Comparison of ENCODE assay signal across 8 cellular contexts in the genomic region with DNA sequence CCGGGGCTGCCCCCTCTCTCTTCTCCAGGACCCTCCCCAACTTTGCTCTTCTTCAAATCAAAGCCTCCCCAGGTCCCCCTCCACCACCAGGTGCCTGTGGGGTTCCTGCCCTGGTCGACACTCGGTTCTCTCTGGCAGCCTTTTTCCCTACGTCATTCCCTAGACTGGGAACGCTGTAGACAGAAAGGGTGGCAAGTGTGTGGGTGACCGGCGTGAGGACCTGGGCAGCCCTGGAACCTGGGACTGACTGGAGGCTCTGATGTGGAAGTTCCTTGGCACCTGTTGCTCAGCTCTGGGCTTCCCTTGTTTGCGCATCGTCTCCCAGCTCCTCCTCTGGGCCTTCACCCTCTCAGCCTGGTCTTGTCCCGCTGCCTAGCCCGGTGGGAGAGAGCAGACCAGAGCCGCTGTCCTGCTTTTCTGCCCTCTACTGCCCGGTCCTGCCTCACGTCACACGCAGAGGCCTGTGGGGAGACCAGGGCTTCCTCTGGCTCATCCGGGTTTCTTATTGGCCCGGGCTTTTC. TPM values are rescaled to one million over a fixed set of nuclear protein-coding genes. Genes with fewer than 3 reads are reported as not detected.
DNase-seq lines count a peak whose midpoint lies in the region; ATAC-seq, FAIRE-seq and TF ChIP-seq lines count a peak whose summit lies in the region.

No MANE protein-coding gene starts in this region.

- H3K4me3 ChIP-seq in SK-N-SH (ENCODE audit: low read depth in 2 of 2, low read length in 1 of 2) (peak overlapping the region; percentile 64 to 69), SU-DHL-6 (ENCODE audit: insufficient read depth, low read length, poor library complexity, severe bottlenecking) (peak overlapping the region; percentile 87), fibroblast of mammary gland (ENCODE audit: control insufficient read depth, low read depth, low read length) (peak overlapping the region; percentile 75), small intestine (ENCODE audit: low read depth in 1 of 2, low read length in 2 of 2) (peak overlapping the region in 1 of 2 donors; percentile 65)

- H3F3A ChIP-seq in SK-N-SH (replicated peaks; ENCODE audit: insufficient read depth) (peaks cover 9% of the 10 kb centered on the region), SU-DHL-6 (ENCODE audit: insufficient read depth) (peaks cover 34% of the 10 kb centered on the region)

- DNase-seq in SK-N-SH (peak; percentile 36), fibroblast of mammary gland (ENCODE audit: low read depth) (no peak), small intestine (no peak), G401 (ENCODE audit: low spot score) (no peak), hippocampal formation (lab: John Stamatoyannopoulos, UW) (no peak), H54 (ENCODE audit: insufficient read length, low spot score) (no peak)

- peaks cover under 1% of the 10 kb centered on the region; the same call in 1 of the 2 replicates for H4K20me1 ChIP-seq in SK-N-SH (ENCODE audit: insufficient read depth)
- H4K20me1 ChIP-seq in SU-DHL-6 (ENCODE audit: low read depth, low read length), result peaks cover 3% of the 10 kb centered on the region; the same call in 1 of the 2 replicates

- H3K9me3 ChIP-seq in SK-N-SH, result no peaks in the 10 kb centered on the region
- H3K9me3 ChIP-seq in SU-DHL-6 (ENCODE audit: insufficient read depth, low read length), result no peaks in the 10 kb centered on the region
- H3K9me3 ChIP-seq in small intestine (ENCODE audit: control insufficient read depth, low read depth), result no peaks in the 10 kb centered on the region

- ATAC-seq in SK-N-SH treated with all-trans-retinoic acid at 6 μM for 48 hours, result no peak

- H3K27ac ChIP-seq in SK-N-SH (ENCODE audit: low read depth in 2 of 2, low read length in 1 of 2) (peak overlapping the region in 1 of 2 experiments; percentile 21; a peak in 1 of 4 replicates), SU-DHL-6 (ENCODE audit: low read depth, low read length) (peak overlapping the region; percentile 93), small intestine (ENCODE audit: low read depth in 1 of 2, low read length in 1 of 2) (peak overlapping the region; percentile 69 to 97)

- no peak for TF ChIP-seq POLR2A in H54 (IDR thresholded peaks at IDR 0.05; ENCODE audit: low read depth, low read length)

- peak overlapping the region; percentile 74; the same call in 1 of the 2 replicates for H3K9ac ChIP-seq in SK-N-SH
- peak overlapping the region; percentile 97 for H3K9ac ChIP-seq in SU-DHL-6 (ENCODE audit: low read length)

- H3K36me3 ChIP-seq in SK-N-SH (replicated peaks in 1 of 2; ENCODE audit: control insufficient read depth in 1 of 2, insufficient read depth in 2 of 2, low read length in 1 of 2), result peaks cover 7 to 16% of the 10 kb centered on the region in 2 experiments
- H3K36me3 ChIP-seq in SU-DHL-6 (ENCODE audit: low read length), result peaks cover 14% of the 10 kb centered on the region
- H3K36me3 ChIP-seq in small intestine (ENCODE audit: control insufficient read depth in 2 of 2, insufficient read depth in 2 of 2, low read length in 2 of 2), result no peaks in the 10 kb centered on the region

- POLR2A ChIA-PET in SK-N-SH (lab: Yijun Ruan, JAX), result no interaction called here

- TF ChIP-seq EP300 in SK-N-SH (IDR thresholded peaks at IDR 0.05; ENCODE audit: borderline replicate concordance in 1 of 2, low read depth in 1 of 2, low read length in 1 of 2), result no peak

- peaks cover 22 to 44% of the 10 kb centered on the region in 2 experiments for H3K4me1 ChIP-seq in SK-N-SH (ENCODE audit: control insufficient read depth in 1 of 2, insufficient read depth in 2 of 2, low read depth in 1 of 2, low read length in 1 of 2)
- peaks cover 3 to 6% of the 10 kb centered on the region in 2 donors for H3K4me1 ChIP-seq in small intestine (ENCODE audit: control insufficient read depth in 2 of 2, insufficient read depth in 1 of 2, low read depth in 1 of 2, low read length in 1 of 2)

- TF ChIP-seq CTCF in SK-N-SH (IDR thresholded peaks at IDR 0.05) (no peak), SU-DHL-6 (IDR thresholded peaks at IDR 0.05; ENCODE audit: insufficient read depth, low read length, poor library complexity, severe bottlenecking) (no peak), fibroblast of mammary gland (conservative IDR thresholded peaks at IDR 0.05; ENCODE audit: control insufficient read depth, insufficient read depth, low read depth, low read length) (no peak)

- FAIRE-seq in small intestine (lab: Jason Lieb, UNC) (no peak), H54 (lab: Jason Lieb, UNC) (no peak)

- H3K79me2 ChIP-seq in SK-N-SH (ENCODE audit: insufficient read depth) (peaks cover 90% of the 10 kb centered on the region), SU-DHL-6 (ENCODE audit: insufficient read depth, low read length) (peaks cover 53% of the 10 kb centered on the region)

- no peaks in the 10 kb centered on the region for H3K9me2 ChIP-seq in SK-N-SH
- H3K9me2 ChIP-seq in SU-DHL-6 (replicated peaks; ENCODE audit: insufficient read depth, low read length), result no peaks in the 10 kb centered on the region

- CTCF ChIA-PET in SK-N-SH (lab: Yijun Ruan, JAX), result interaction anchor here (1.6 to 15.1 kb wide), 2 partner anchors 31 to 165 kb away, joined by 3 to 232 read pairs; no protein-coding TSS in a partner anchor

- peak overlapping the region; percentile 25; the same call in 1 of the 2 replicates for H2AFZ ChIP-seq in SK-N-SH (ENCODE audit: low read depth)
- no peak overlapping the region for H2AFZ ChIP-seq in SU-DHL-6 (ENCODE audit: low read depth, low read length, severe bottlenecking)

- 41% methylated on average over 16 of the region's 17 CpGs for WGBS in SK-N-SH (ENCODE audit: low lambda C conversion rate)
- WGBS in small intestine, 3 donors, result 44 to 58% (median 51%) methylated on average over 17 of the region's 17 CpGs

- no peak for TF ChIP-seq RAD21 in SK-N-SH (IDR thresholded peaks at IDR 0.05; ENCODE audit: low read length)

- in situ Hi-C loops in G401 (cut with HindIII; ENCODE audit: low sequenced_read_pairs), result no loop called here

- peak overlapping the region; percentile 84 for H3K4me2 ChIP-seq in SK-N-SH
- peak overlapping the region; percentile 83 for H3K4me2 ChIP-seq in SU-DHL-6 (ENCODE audit: low read depth, low read length, poor library complexity, severe bottlenecking)

- no peaks in the 10 kb centered on the region for H3K27me3 ChIP-seq in SK-N-SH (ENCODE audit: insufficient read depth)
- H3K27me3 ChIP-seq in SU-DHL-6 (ENCODE audit: low read length), result no peaks in the 10 kb centered on the region
- no peaks in the 10 kb centered on the region for H3K27me3 ChIP-seq in small intestine (ENCODE audit: control insufficient read depth in 2 of 2, insufficient read depth in 2 of 2, low read length in 2 of 2)

TF ChIP-seq in SK-N-SH, 30 proteins besides CTCF, POLR2A, EP300 and RAD21 (continues in another document):
- TF ChIP-seq NRF1 (IDR thresholded peaks at IDR 0.05; ENCODE audit: low read depth, low read length) (no peak), ELF1 (IDR thresholded peaks at IDR 0.05) (no peak), TEAD4 (IDR thresholded peaks at IDR 0.05; ENCODE audit: borderline replicate concordance, insufficient read depth) (no peak), GABPA (IDR thresholded peaks at IDR 0.05; ENCODE audit: low read depth) (no peak), TAF1 (IDR thresholded peaks at IDR 0.05; ENCODE audit: borderline replicate concordance, low read depth, low read length) (no peak), SIN3A (IDR thresholded peaks at IDR 0.05; ENCODE audit: borderline replicate concordance, low read depth, low read length) (no peak), FOXJ3 (CRISPR knock-in tag; IDR thresholded peaks at IDR 0.05) (no peak), EZH2phosphoT487 (IDR thresholded peaks at IDR 0.05; ENCODE audit: borderline replicate concordance, low read depth) (no peak), YY1 (IDR thresholded peaks at IDR 0.05; ENCODE audit: low read depth) (no peak)

TF ChIP-seq in SK-N-SH treated with all-trans-retinoic acid at 6 μM for 48 hours, 23 proteins besides CTCF, POLR2A, EP300 and RAD21 (continues in another document):
- TF ChIP-seq TCF4 (CRISPR knock-in tag; IDR thresholded peaks at IDR 0.05; ENCODE audit: borderline replicate concordance), result no peak
- TF ChIP-seq ZFP30 (CRISPR knock-in tag; IDR thresholded peaks at IDR 0.05), result no peak
- no peak for TF ChIP-seq SNAI2 (CRISPR knock-in tag; IDR thresholded peaks at IDR 0.05)

RNA-seq across cellular contexts. Expression of a gene that starts 1.3 kb away (rescaled TPM):
- polyA plus RNA-seq in SK-N-SH (2012; rRNA removed), result 29.2 and 49.5 TPM in 2 replicates
- 24.5 and 30.6 TPM in 2 replicates for polyA plus RNA-seq in SK-N-SH (2012; cell fraction: cytosol; rRNA removed)
- polyA plus RNA-seq in SK-N-SH (2012; cell fraction: nucleus; rRNA removed), result 89.9 and 151 TPM in 2 replicates
- 10 to 100 TPM; 11.9 to 41.4 (median 12.7) TPM for polyA plus RNA-seq in small intestine
- 139 and 164 TPM in 2 replicates for total RNA-seq in G401 (2014; rRNA removed; shearing (Covaris generic))

RNA-seq across cellular contexts. Expression of a gene that starts 1.5 kb away (rescaled TPM):
- polyA plus RNA-seq in SK-N-SH (2012; rRNA removed) (36.5 and 43.9 TPM in 2 replicates), small intestine (10 to 100 TPM; 18.6 to 47.2 (median 25.5) TPM)
- 16.4 and 29.5 TPM in 2 replicates for polyA plus RNA-seq in SK-N-SH (2012; cell fraction: cytosol; rRNA removed)
- polyA plus RNA-seq in SK-N-SH (2012; cell fraction: nucleus; rRNA removed), result 68.2 and 69.8 TPM in 2 replicates
- 51.6 and 91.7 TPM in 2 replicates for total RNA-seq in G401 (2014; rRNA removed; shearing (Covaris generic))

RNA-seq across cellular contexts. Expression of a gene that starts 10.5 kb away (rescaled TPM):
- 51.5 and 64.3 TPM in 2 replicates for polyA plus RNA-seq in SK-N-SH (2012; rRNA removed)
- 69.5 and 78.4 TPM in 2 replicates for polyA plus RNA-seq in SK-N-SH (2012; cell fraction: cytosol; rRNA removed)
- polyA plus RNA-seq in SK-N-SH (2012; cell fraction: nucleus; rRNA removed), result 30.8 and 40.1 TPM in 2 replicates
- 10 to 100 TPM; 25.5 to 28.2 (median 27.6) TPM for polyA plus RNA-seq in small intestine
- total RNA-seq in G401 (2014; rRNA removed; shearing (Covaris generic)), result 98.5 and 101 TPM in 2 replicates

RNA-seq across cellular contexts. Expression of a gene that starts 38.5 kb away (rescaled TPM):
- 7.6 and 8.3 TPM in 2 replicates for polyA plus RNA-seq in SK-N-SH (2012; rRNA removed)
- 2.8 and 6.0 TPM in 2 replicates for polyA plus RNA-seq in SK-N-SH (2012; cell fraction: cytosol; rRNA removed)
- 12.1 and 12.9 TPM in 2 replicates for polyA plus RNA-seq in SK-N-SH (2012; cell fraction: nucleus; rRNA removed)
- polyA plus RNA-seq in small intestine, result 1 to 10 TPM in 1 of 3 donors, under 1 TPM in 1, not detected in 1; 0.27 to 1.1 TPM
- 4.0 and 24.1 TPM in 2 replicates for total RNA-seq in G401 (2014; rRNA removed; shearing (Covaris generic))
